5 cellular contexts compared by ENCODE assay signal in genomic region chr7:141038100-141038499, GRCh38. TPM values are rescaled to one million over a fixed set of nuclear protein-coding genes. Genes with fewer than 3 reads are reported as not detected.
A peak's percentile ranks its signal among the peaks of the same experiment; 100 is the strongest.
DNase-seq lines count a peak whose midpoint lies in the region; ATAC-seq, FAIRE-seq and TF ChIP-seq lines count a peak whose summit lies in the region.
"Not testable (repeated sequence)": the region's sequence is repeated elsewhere in the genome, so short reads cannot be mapped to it uniquely, and the experiment has no call there.
"Had no signal": no experiment of that assay in that cellular context is flagged by ENCODE, and none has a peak within 500 bp of the region (broad histone marks: within the 10 kb centered on the region; RNA-seq: fewer than 3 reads in every experiment).

No MANE protein-coding gene starts in this region.

- H3K9me3 ChIP-seq in HEK293 (ENCODE audit: control insufficient read depth, insufficient read depth, low read depth, low read length); K562 (replicated peaks; ENCODE audit: control insufficient read depth, insufficient read depth, low read depth, low read length): not testable (repeated sequence)

- POLR2A ChIA-PET in HEK293 (lab: Yijun Ruan, JAX); K562 (lab: Yijun Ruan, JAX): not testable (repeated sequence)

- not testable (repeated sequence) for H3K79me2 ChIP-seq in K562 (ENCODE audit: control insufficient read depth, insufficient read depth, low read length)

- not testable (repeated sequence) for H4K20me1 ChIP-seq in K562 (replicated peaks; ENCODE audit: control insufficient read depth, insufficient read depth, low read length)

- TF ChIP-seq POLR2A in K562 (conservative IDR thresholded peaks at IDR 0.05): not testable (repeated sequence)

- TF ChIP-seq CTCF in HEK293 (tag by site-specific recombination; IDR thresholded peaks at IDR 0.05); K562 (IDR thresholded peaks at IDR 0.05 in 2 of 3, conservative IDR thresholded peaks at IDR 0.05 in 1 of 3; ENCODE audit: insufficient read depth in 2 of 3, low read depth in 1 of 3, low read length in 3 of 3): not testable (repeated sequence)

- WGBS in K562 (ENCODE audit: insufficient coverage, low coverage, missing lambda C conversion rate): 5% methylated on average over 2 of the region's 3 CpGs

- not testable (repeated sequence) for H3K4me3 ChIP-seq in HEK293 (ENCODE audit: low read depth, low read length); K562

- H3K9ac ChIP-seq in K562 (ENCODE audit: insufficient read depth in 1 of 2, low read depth in 2 of 2, low read length in 2 of 2): not testable (repeated sequence)

- not testable (repeated sequence) for H3K36me3 ChIP-seq in HEK293 (ENCODE audit: control insufficient read depth in 2 of 2, insufficient read depth in 1 of 2, low read length in 2 of 2); K562 (ENCODE audit: control insufficient read depth, insufficient read depth, low read length)

- in situ Hi-C loops in K562 (cut with MboI): not testable (repeated sequence)

- TF ChIP-seq EP300 in K562 (IDR thresholded peaks at IDR 0.05; ENCODE audit: low read length): not testable (repeated sequence)

- not testable (repeated sequence) for H3K9me1 ChIP-seq in K562 (ENCODE audit: control insufficient read depth, insufficient read depth, low read length)

- not testable (repeated sequence) for H3K4me2 ChIP-seq in K562 (ENCODE audit: insufficient read depth, low read length)

- H3K27me3 ChIP-seq in K562 (ENCODE audit: control insufficient read depth in 2 of 2, insufficient read depth in 2 of 2, low read length in 2 of 2): not testable (repeated sequence)

- TF ChIP-seq RAD21 in K562 (CRISPR knock-in tag; conservative IDR thresholded peaks at IDR 0.05 in 1 of 2, IDR thresholded peaks at IDR 0.05 in 1 of 2): not testable (repeated sequence)

- FAIRE-seq in K562 (lab: Jason Lieb, UNC): not testable (repeated sequence)

- H2AFZ ChIP-seq in K562 (ENCODE audit: low read depth, low read length): not testable (repeated sequence)

- CTCF ChIA-PET in HEK293 (lab: Yijun Ruan, JAX); K562 (lab: Yijun Ruan, JAX; ENCODE audit: low intra/inter-chr PET ratio): not testable (repeated sequence)

- intact Hi-C loops in K562 (cut with micrococcal nuclease): not testable (repeated sequence)

- not testable (repeated sequence) for DNase-seq in K562 (ENCODE audit: extremely low read depth in 1 of 4, low spot score in 3 of 4)

- not testable (repeated sequence) for ATAC-seq in K562

- not testable (repeated sequence) for BruUV-seq in K562 (replicated peaks; lab: Mats Ljungman, UMichigan)

- H3K4me1 ChIP-seq in HEK293 (ENCODE audit: control insufficient read depth, insufficient read depth, low read length); K562 (replicated peaks in 1 of 2; ENCODE audit: control insufficient read depth in 2 of 2, insufficient read depth in 2 of 2, low read length in 2 of 2): not testable (repeated sequence)

- not testable (repeated sequence) for H3K27ac ChIP-seq in HEK293 (ENCODE audit: extremely low read depth, low read depth, low read length); K562 (ENCODE audit: extremely low read depth, low read depth, low read length)

TF ChIP-seq in HEK293, 187 proteins besides CTCF, POLR2A, EP300 and RAD21 (continues in another document):
- TF ChIP-seq ZNF146 (tag by site-specific recombination; IDR thresholded peaks at IDR 0.05) (peak; percentile 88), ZNF580 (tag by site-specific recombination; IDR thresholded peaks at IDR 0.05) (0 out of 2 replicates have a peak, but pooled peaks have one; percentile 39)

TF ChIP-seq in K562, 482 proteins besides CTCF, POLR2A, EP300 and RAD21:
- peak; percentile 32; the same call in 1 of the 2 replicates for TF ChIP-seq BCOR (IDR thresholded peaks at IDR 0.05)

RNA-seq across cellular contexts. Expression of gene MRPS33, which starts 23.3 kb away (rescaled TPM):
- total RNA-seq in K562 (2011; cell fraction: chromatin; rRNA removed; ENCODE audit: low replicate concordance): 17.1 and 29.5 TPM in 2 replicates
- 17.8 and 19.7 TPM in 2 replicates for total RNA-seq in K562 (2011; cell fraction: nucleolus; rRNA removed)
- 27.8 and 29.4 TPM in 2 replicates for total RNA-seq in K562 (2011; cell fraction: nucleoplasm; rRNA removed)
- total RNA-seq in K562 (2014; rRNA removed) (70.3 and 81.1 TPM in 2 replicates), K562 (2014; rRNA removed; fragmentation: Illumina TruSeq; extraction: Trizol) (205 and 227 TPM in 2 replicates), K562 (2015; rRNA removed; fragmentation: Illumina TruSeq; extraction: Trizol) (122 and 132 TPM in 2 replicates), K562 (2021) (106 and 109 TPM in 2 replicates)
- polyA plus RNA-seq in K562 (2011; rRNA removed) (170 and 187 TPM in 2 replicates), K562 (2014; fragmentation: Illumina TruSeq; extraction: Trizol) (149 and 204 TPM in 2 replicates), K562 (2014; fragmentation: Nextera tagmentation; extraction: Ambion mirVana) (100 to 1,000 TPM; 395 to 442 TPM), K562 (2014; rRNA removed) (109 and 123 TPM in 2 replicates)
- 15.4 and 35.1 TPM in 2 replicates for polyA plus RNA-seq in K562 (2011; cell fraction: cytosol; rRNA removed)
- 21.0 and 54.5 TPM in 2 replicates for polyA plus RNA-seq in K562 (2011; cell fraction: nucleus; rRNA removed)
- polyA plus RNA-seq in K562 (2012): 140 and 201 TPM in 2 replicates
- polyA minus RNA-seq in K562 (2011; rRNA and poly(A)+ RNA removed): 64.9 and 102 TPM in 2 replicates
- polyA minus RNA-seq in K562 (2011; cell fraction: cytosol; rRNA and poly(A)+ RNA removed): 15.6 and 19.8 TPM in 2 replicates
- polyA minus RNA-seq in K562 (2011; cell fraction: nucleus; rRNA and poly(A)+ RNA removed): 7.7 and 18.4 TPM in 2 replicates

RNA-seq across cellular contexts. Expression of gene TMEM178B, which starts 35.8 kb away (rescaled TPM):
- total RNA-seq in K562 (2011; cell fraction: chromatin; rRNA removed; ENCODE audit: low replicate concordance): not detected in 2 replicates
- total RNA-seq in K562 (2011; cell fraction: nucleolus; rRNA removed): not detected in 2 replicates
- not detected in 2 replicates for total RNA-seq in K562 (2011; cell fraction: nucleoplasm; rRNA removed)
- not detected in 2 replicates for total RNA-seq in K562 (2014; rRNA removed)
- under 0.01 TPM in 1 of 2 replicates, not detected in the other for total RNA-seq in K562 (2014; rRNA removed; fragmentation: Illumina TruSeq; extraction: Trizol)
- 0.04 TPM in 1 of 2 replicates, not detected in the other for total RNA-seq in K562 (2015; rRNA removed; fragmentation: Illumina TruSeq; extraction: Trizol)
- 0.02 TPM in 1 of 2 replicates, not detected in the other for total RNA-seq in K562 (2021)
- polyA plus RNA-seq in K562 (2011; rRNA removed): 0.01 and 0.03 TPM in 2 replicates
- 0.01 TPM in 2 replicates for polyA plus RNA-seq in K562 (2011; cell fraction: cytosol; rRNA removed)
- 0.01 and 0.04 TPM in 2 replicates for polyA plus RNA-seq in K562 (2011; cell fraction: nucleus; rRNA removed)
- polyA plus RNA-seq in K562 (2012): 0.01 and 0.06 TPM in 2 replicates
- polyA plus RNA-seq in K562 (2014; fragmentation: Illumina TruSeq; extraction: Trizol): 0.03 TPM in 1 of 2 replicates, not detected in the other
- not detected for polyA plus RNA-seq in K562 (2014; fragmentation: Nextera tagmentation; extraction: Ambion mirVana)
- 0.01 and 0.03 TPM in 2 replicates for polyA plus RNA-seq in K562 (2014; rRNA removed)
- polyA minus RNA-seq in K562 (2011; rRNA and poly(A)+ RNA removed): 0.04 and 0.06 TPM in 2 replicates
- polyA minus RNA-seq in K562 (2011; cell fraction: cytosol; rRNA and poly(A)+ RNA removed): not detected in 2 replicates
- polyA minus RNA-seq in K562 (2011; cell fraction: nucleus; rRNA and poly(A)+ RNA removed): under 0.01 and 0.11 TPM in 2 replicates
- total RNA-seq: CD4-positive, alpha-beta T cell had no signal
- polyA plus RNA-seq: CD14-positive monocyte; CD4-positive, CD25-positive, alpha-beta regulatory T cell had no signal
